Comparison of ENCODE assay signal across 1 cellular context in the genomic region with DNA sequence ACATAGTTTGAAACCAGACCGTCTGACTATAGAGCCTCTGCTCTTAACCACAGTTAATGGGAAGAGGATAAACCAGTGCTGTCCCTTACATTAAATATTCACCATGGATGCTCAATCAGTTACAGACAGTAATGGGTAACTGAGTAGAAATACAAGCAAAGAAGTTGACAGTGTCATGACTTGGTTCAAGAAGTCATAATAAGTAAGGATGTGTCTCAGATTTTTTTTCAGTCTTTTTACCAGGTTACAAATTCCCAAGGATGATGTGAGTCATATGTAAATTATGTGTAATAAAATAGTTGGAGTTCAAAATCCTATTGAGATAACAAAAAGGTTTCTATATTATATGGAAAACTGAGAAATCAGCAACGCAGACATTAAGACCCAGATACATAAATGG.
TF ChIP-seq lines count a peak whose summit lies in the region.

No MANE protein-coding gene starts in this region.

TF ChIP-seq in GM23338, 12 proteins besides CTCF, POLR2A, EP300 and RAD21 (continued from another document):
- TF ChIP-seq CREB1 (CRISPR knock-in tag; IDR thresholded peaks at IDR 0.05; ENCODE audit: low read depth) (no peak), ZNF331 (CRISPR knock-in tag; IDR thresholded peaks at IDR 0.05; ENCODE audit: low read depth) (no peak)
